Comparison of ENCODE assay signal across 33 cellular contexts in the genomic region with DNA sequence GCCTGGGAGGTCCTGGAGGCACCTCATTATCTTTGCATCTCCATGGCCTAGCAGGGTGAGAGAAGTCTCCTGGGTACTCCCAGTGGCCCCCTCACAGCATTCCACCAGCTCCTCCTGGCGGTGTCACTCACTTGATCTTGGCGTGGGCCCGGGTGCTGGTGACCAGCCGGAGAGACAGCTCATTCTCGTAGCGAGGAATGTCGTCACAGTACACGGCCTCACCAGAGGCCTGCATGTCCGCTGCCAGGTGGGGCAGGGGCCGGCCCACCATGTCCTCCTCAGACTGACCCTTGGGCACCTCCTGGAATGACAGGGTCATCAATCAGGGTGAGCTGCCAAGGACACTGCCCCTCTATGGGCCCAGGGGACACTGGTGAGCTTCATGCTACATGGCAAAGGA. TPM values are rescaled to one million over a fixed set of nuclear protein-coding genes. Genes with fewer than 3 reads are reported as not detected.
"Had no signal": no experiment of that assay in that cellular context is flagged by ENCODE, and none has a peak within 500 bp of the region (broad histone marks: within the 10 kb centered on the region; RNA-seq: fewer than 3 reads in every experiment).

No MANE protein-coding gene starts in this region.

- H3K4me3 Mint-ChIP-seq: activated B cell treated with CpG ODN at 0.5 μM for 24 hours; activated CD8-positive, alpha-beta T cell treated with anti-CD3 and anti-CD28 coated beads, Interleukin-2, amount 10 ng/mL, durations not matched to agents 7 days and 5 days; activated naive CD4-positive, alpha-beta T cell treated with anti-CD3 and anti-CD28 coated beads, Interleukin-2, amount 10 ng/mL, durations not matched to agents 7 days and 5 days; activated naive CD8-positive, alpha-beta T cell; activated naive CD8-positive, alpha-beta T cell treated with anti-CD3 and anti-CD28 coated beads, Interleukin-2, amount 50 U/mL, for 24 hours; brain; T-helper 1 cell treated with Interleukin-12 subunit alpha and Interleukin-12 subunit beta and Interleukin-4 antibody, amounts not matched to agents 30 μg/mL and 1 μg/mL, for 36 hours had no signal

- DNase-seq: activated B cell treated with CpG ODN at 0.5 μM for 24 hours; activated CD4-positive, alpha-beta T cell treated with anti-CD3 and anti-CD28 coated beads for 4 hours; activated CD4-positive, alpha-beta T cell treated with anti-CD3 and anti-CD28 coated beads, Interleukin-2, amount 50 U/mL, for 4 hours; activated CD4-positive, CD25-positive, alpha-beta regulatory T cell treated with anti-CD3 and anti-CD28 coated beads, Interleukin-2, amount 50 U/mL, for 72 hours; activated CD8-positive, alpha-beta memory T cell treated with anti-CD3 and anti-CD28 coated beads, Interleukin-2, amount 50 U/mL, for 48 hours; activated CD8-positive, alpha-beta T cell treated with anti-CD3 and anti-CD28 coated beads, Interleukin-2, amount 10 ng/mL, durations not matched to agents 7 days and 5 days; activated effector memory CD4-positive, alpha-beta T cell treated with Interleukin-2 at 50 U/mL for 16 hours; activated naive CD4-positive, alpha-beta T cell treated with anti-CD3 and anti-CD28 coated beads, Interleukin-2, amount 10 ng/mL, durations not matched to agents 7 days and 5 days; activated naive CD8-positive, alpha-beta T cell treated with anti-CD3 and anti-CD28 coated beads, Interleukin-2, amount 50 U/mL, for 24 hours; activated T-cell treated with anti-CD3 and anti-CD28 coated beads, Interleukin-2, amount 50 U/mL, for 48 hours; anterior cingulate cortex; caudate nucleus; MM.1S; MV-4-11; NCI-H1092; NCI-H1436 treated with DMSO at 0.1 percent for 48 hours; NCI-H1694 treated with DMSO at 0.1 percent for 48 hours; NCI-H2029; NCI-H345; NCI-H524 treated with DMSO at 0.1 percent for 48 hours; NK-92 treated with Interleukin-12 subunit alpha and Interleukin-12 subunit beta, amount 100 ng/mL, for 24 hours; PC-3; Peyer's patch; RPMI8226; SHP77 treated with DMSO at 0.1 percent for 48 hours; SK-N-SH; T-helper 9 cell had no signal

- H3K4me3 ChIP-seq: Peyer's patch, SJSA1 had no signal

- H3K4me1 Mint-ChIP-seq: activated B cell treated with CpG ODN at 0.5 μM for 24 hours; activated naive CD4-positive, alpha-beta T cell treated with anti-CD3 and anti-CD28 coated beads, Interleukin-2, amount 10 ng/mL, durations not matched to agents 7 days and 5 days; activated naive CD8-positive, alpha-beta T cell treated with anti-CD3 and anti-CD28 coated beads, Interleukin-2, amount 50 U/mL, for 24 hours; brain had no signal

- H3K4me2 ChIP-seq: KMS-11, SK-N-SH had no signal

- H3K27ac ChIP-seq: KMS-11, Peyer's patch, SJSA1, VCaP had no signal

- ATAC-seq: activated CD8-positive, alpha-beta T cell treated with anti-CD3 and anti-CD28 coated beads, Interleukin-2, amount 10 ng/mL, durations not matched to agents 7 days and 5 days; activated naive CD8-positive, alpha-beta T cell treated with anti-CD3 and anti-CD28 coated beads, Interleukin-2, amount 50 U/mL, for 24 hours; PC-3 had no signal

- H3K9me3 ChIP-seq: Peyer's patch, SJSA1, SK-N-SH had no signal

- H3K9me3 Mint-ChIP-seq: activated B cell treated with CpG ODN at 0.5 μM for 24 hours; activated naive CD4-positive, alpha-beta T cell treated with anti-CD3 and anti-CD28 coated beads, Interleukin-2, amount 10 ng/mL, durations not matched to agents 7 days and 5 days; activated naive CD8-positive, alpha-beta T cell treated with anti-CD3 and anti-CD28 coated beads, Interleukin-2, amount 50 U/mL, for 24 hours; brain; T-helper 1 cell treated with Interleukin-12 subunit alpha and Interleukin-12 subunit beta and Interleukin-4 antibody, amounts not matched to agents 30 μg/mL and 1 μg/mL, for 36 hours had no signal

- H3K27ac Mint-ChIP-seq: activated B cell treated with CpG ODN at 0.5 μM for 24 hours; activated CD8-positive, alpha-beta T cell treated with anti-CD3 and anti-CD28 coated beads, Interleukin-2, amount 10 ng/mL, durations not matched to agents 7 days and 5 days; activated naive CD4-positive, alpha-beta T cell treated with anti-CD3 and anti-CD28 coated beads, Interleukin-2, amount 10 ng/mL, durations not matched to agents 7 days and 5 days; activated naive CD8-positive, alpha-beta T cell; activated naive CD8-positive, alpha-beta T cell treated with anti-CD3 and anti-CD28 coated beads, Interleukin-2, amount 50 U/mL, for 24 hours; brain; T-helper 1 cell treated with Interleukin-12 subunit alpha and Interleukin-12 subunit beta and Interleukin-4 antibody, amounts not matched to agents 30 μg/mL and 1 μg/mL, for 36 hours had no signal

- H3K27me3 Mint-ChIP-seq: activated B cell treated with CpG ODN at 0.5 μM for 24 hours; activated naive CD8-positive, alpha-beta T cell; activated naive CD8-positive, alpha-beta T cell treated with anti-CD3 and anti-CD28 coated beads, Interleukin-2, amount 50 U/mL, for 24 hours; brain had no signal

- H3K36me3 Mint-ChIP-seq: activated naive CD4-positive, alpha-beta T cell treated with anti-CD3 and anti-CD28 coated beads, Interleukin-2, amount 10 ng/mL, durations not matched to agents 7 days and 5 days; activated naive CD8-positive, alpha-beta T cell; brain had no signal

- H3K36me3 ChIP-seq: SJSA1 had no signal

- H3K27me3 ChIP-seq: Peyer's patch had no signal

- H3K4me1 ChIP-seq: Peyer's patch, SJSA1 had no signal

RNA-seq across cellular contexts. Expression of a gene that starts 42.4 kb away (rescaled TPM):
- total RNA-seq: activated B cell treated with CpG ODN at 0.5 μM for 24 hours; activated CD8-positive, alpha-beta T cell treated with anti-CD3 and anti-CD28 coated beads, Interleukin-2, amount 10 ng/mL, durations not matched to agents 7 days and 5 days had no signal
